14 cellular contexts compared by ENCODE assay signal in the genomic region with DNA sequence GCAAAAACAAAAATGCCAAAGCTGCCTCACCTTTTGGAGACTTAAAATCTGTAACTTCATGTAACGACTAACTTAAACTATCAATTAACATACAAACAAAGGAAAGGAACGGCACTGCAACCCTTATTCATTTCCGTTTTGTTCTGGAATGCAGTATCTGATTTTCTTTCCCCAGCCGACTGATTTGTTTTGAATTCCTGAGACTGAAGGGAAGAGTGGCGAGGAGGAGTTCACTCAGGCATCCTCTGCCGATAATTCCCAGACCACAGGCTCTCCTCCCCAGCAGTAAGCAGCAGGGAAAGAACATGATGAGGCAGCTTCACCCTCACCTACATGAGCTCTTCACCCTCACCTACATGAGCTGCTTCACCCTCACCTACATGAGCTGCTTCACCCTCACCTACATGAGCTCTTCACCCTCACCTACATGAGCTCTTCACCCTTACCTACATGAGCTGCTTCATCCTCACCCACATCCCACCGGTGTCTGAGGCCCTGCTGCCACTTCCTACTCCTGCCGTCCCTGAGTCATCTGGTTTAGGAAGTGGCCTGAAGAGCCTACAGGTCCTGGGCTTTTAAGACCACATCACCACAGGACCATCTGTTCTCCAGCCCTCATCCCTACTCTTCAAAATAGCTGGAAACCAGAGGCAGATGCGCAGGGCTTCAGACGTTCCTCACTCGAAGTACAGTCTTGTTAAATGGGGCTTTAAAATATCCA.
DNase-seq lines count a peak whose midpoint lies in the region; ATAC-seq and TF ChIP-seq lines count a peak whose summit lies in the region.
"Had no signal": no experiment of that assay in that cellular context is flagged by ENCODE, and none has a peak within 500 bp of the region (broad histone marks: within the 10 kb centered on the region; RNA-seq: fewer than 3 reads in every experiment).

No MANE protein-coding gene starts in this region.

- CTCF ChIA-PET in RWPE1 (lab: Yijun Ruan, JAX): no interaction called here

- POLR2A ChIA-PET in RWPE1 (lab: Yijun Ruan, JAX; ENCODE audit: low non-redundant PET): no interaction called here

- no peak overlapping the region for H3K27ac ChIP-seq in RWPE1
- H3K27ac ChIP-seq: colonic mucosa had no signal

- peak overlapping the region; percentile 22 to 67 (median 67) for H3K27ac Mint-ChIP-seq in nephron

- no peak for TF ChIP-seq CTCF in NB4 (IDR thresholded peaks at IDR 0.05; ENCODE audit: low read depth, low read length)
- no peak for TF ChIP-seq CTCF in nephron (IDR thresholded peaks at IDR 0.05; ENCODE audit: unreplicated experiment in 3 of 3)
- no peak for TF ChIP-seq CTCF in RWPE1 (conservative IDR thresholded peaks at IDR 0.05; ENCODE audit: low read depth)

- H3K4me3 ChIP-seq in NB4 (ENCODE audit: low read depth, low read length): no peak overlapping the region
- H3K4me3 ChIP-seq: colonic mucosa had no signal

- peaks cover 28% of the 10 kb centered on the region for H3K4me1 Mint-ChIP-seq in nephron
- H3K4me1 Mint-ChIP-seq: T-cell had no signal

- peaks cover 6% of the 10 kb centered on the region for H3K27me3 Mint-ChIP-seq in nephron (ENCODE audit: low read depth)
- H3K27me3 Mint-ChIP-seq: T-cell had no signal

- TF ChIP-seq POLR2A in NB4 (IDR thresholded peaks at IDR 0.05; ENCODE audit: extremely low read depth, insufficient read length): no peak

- H3K4me3 Mint-ChIP-seq in nephron: no peak overlapping the region
- H3K4me3 Mint-ChIP-seq: T-cell had no signal

- DNase-seq in DMS 273 treated with DMSO at 0.1 percent for 48 hours (lab: John Stamatoyannopoulos, UW) (peak; percentile 83), NB4 (ENCODE audit: low read depth) (peak; percentile 27), dermis blood vessel endothelial cell (peak; percentile 75), RWPE1 (ENCODE audit: low spot score) (no peak), SW480 (ENCODE audit: low spot score) (no peak)
- DNase-seq in stimulated activated naive CD8-positive, alpha-beta T cell treated with anti-CD3 and anti-CD28 coated beads, Interleukin-15, Interleukin-2, amounts not matched to agents 100 U/mL and 50 U/mL, for 24 hours: no peak
- DNase-seq: activated CD4-positive, alpha-beta T cell treated with anti-CD3 and anti-CD28 coated beads, Interleukin-2, amount 50 U/mL, for 1 hour; activated gamma-delta T cell; colonic mucosa; Karpas-422; NCI-H2081; T-cell had no signal

- no peaks in the 10 kb centered on the region for H3K9me3 Mint-ChIP-seq in nephron
- H3K9me3 Mint-ChIP-seq: T-cell had no signal

- H3K36me3 Mint-ChIP-seq in nephron (ENCODE audit: low read depth): peaks cover 62% of the 10 kb centered on the region

- no peak for ATAC-seq in stimulated activated naive CD8-positive, alpha-beta T cell treated with anti-CD3 and anti-CD28 coated beads, Interleukin-15, Interleukin-2, amounts not matched to agents 100 U/mL and 50 U/mL, for 24 hours
- ATAC-seq: sciatic nerve, T-cell had no signal

Comparison
In these comparisons a context has a peak if more than half of its experiments do, and no peak if none do; other contexts are left out.
1. DNase-seq: peak in DMS 273 treated with DMSO at 0.1 percent for 48 hours (single experiment), NB4 (single experiment) and dermis blood vessel endothelial cell (single experiment); none in stimulated activated naive CD8-positive, alpha-beta T cell treated with anti-CD3 and anti-CD28 coated beads, Interleukin-15, Interleukin-2, amounts not matched to agents 100 U/mL and 50 U/mL, for 24 hours (single experiment), RWPE1 (single experiment) and SW480 (single experiment).